ENCODE assay signal across 8 cellular contexts in the genomic region with DNA sequence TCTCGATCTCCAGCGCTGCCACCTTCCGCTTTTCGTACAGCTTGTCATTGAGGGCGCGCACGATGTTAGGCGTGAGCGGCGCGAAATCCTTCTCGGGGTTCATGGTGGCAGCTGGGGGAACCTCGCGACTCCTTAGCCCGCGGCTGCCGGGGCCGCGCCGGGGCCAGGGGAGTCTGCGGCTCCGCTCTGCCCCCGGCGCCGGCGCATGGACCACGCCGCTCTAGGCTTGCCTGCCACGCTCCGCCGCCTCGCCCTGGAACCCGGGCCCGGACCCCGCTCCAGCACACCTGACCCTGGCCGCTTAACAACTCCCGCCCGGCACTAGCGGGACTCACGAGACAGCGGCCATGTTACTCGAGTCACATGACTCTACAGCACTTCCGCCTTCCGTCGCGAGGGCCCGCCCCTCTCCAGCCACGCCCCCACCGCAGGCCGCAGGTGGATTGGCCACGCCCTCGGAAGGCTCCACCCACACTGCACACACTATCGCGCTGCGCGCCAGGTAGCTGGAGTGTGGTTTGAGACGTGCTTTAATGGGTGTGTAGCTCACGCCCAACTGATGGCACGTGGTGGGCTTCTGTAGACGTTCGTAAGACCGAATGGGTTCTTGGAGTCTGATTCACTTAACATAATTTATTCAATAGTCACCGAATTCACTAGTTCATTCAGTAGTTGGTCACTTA. TPM values are rescaled to one million over a fixed set of nuclear protein-coding genes. Genes with fewer than 3 reads are reported as not detected.
DNase-seq lines count a peak whose midpoint lies in the region; ATAC-seq and TF ChIP-seq lines count a peak whose summit lies in the region.

A gene (minus strand): TSS at position 361 of the 683 bp plus-strand sequence. CDS start 258 bp downstream, at position 103.

- H2BK15ac ChIP-seq in mesendoderm (replicated peaks; ENCODE audit: low read depth) = no peak within 1 kb of the TSS

- WGBS in endodermal cell (ENCODE audit: insufficient coverage in 1 of 2, insufficient read length in 1 of 2), 2 experiments = 0 to 1% methylated on average over 34 to 63 of the region's 63 CpGs
- WGBS in mesendoderm (ENCODE audit: extremely low coverage, insufficient coverage, low lambda C conversion rate) = no CpG with 5 or more reads among the region's 63 CpGs

- H3K9ac ChIP-seq in endodermal cell (ENCODE audit: extremely low read depth, low read length, poor library complexity, severe bottlenecking) (peak within 1 kb of the TSS; percentile 92), mesendoderm (ENCODE audit: low read length) (peak within 1 kb of the TSS; percentile 77)

- H3K9me3 ChIP-seq in endodermal cell (ENCODE audit: control insufficient read depth, low read length) = no peaks in the 10 kb centered on the region

- H3K27me3 Mint-ChIP-seq in endodermal cell (ENCODE audit: insufficient read depth) = peaks cover 40% of the 10 kb centered on the region

- peaks cover 12% of the 10 kb centered on the region for H3K36me3 Mint-ChIP-seq in endodermal cell (ENCODE audit: low read depth)

- no peak within 1 kb of the TSS for H3K4ac ChIP-seq in mesendoderm (ENCODE audit: low read depth, low read length)

- H3K23ac ChIP-seq in mesendoderm (ENCODE audit: low read length) = no peak within 1 kb of the TSS

- H4K8ac ChIP-seq in mesendoderm (ENCODE audit: low read depth, low read length) = no peak within 1 kb of the TSS

- H2BK5ac ChIP-seq in mesendoderm (ENCODE audit: low read length) = no peak within 1 kb of the TSS

- H2AK5ac ChIP-seq in mesendoderm (ENCODE audit: low read length) = no peak within 1 kb of the TSS

- peaks cover 18% of the 10 kb centered on the region for H3K79me1 ChIP-seq in mesendoderm (ENCODE audit: low read length)

- peaks cover 16% of the 10 kb centered on the region for H3K79me2 ChIP-seq in mesendoderm (ENCODE audit: control insufficient read depth, insufficient read depth, low read length)

- H4K5ac ChIP-seq in mesendoderm (ENCODE audit: low read length) = no peak within 1 kb of the TSS

- H3K27me3 ChIP-seq in endodermal cell (ENCODE audit: control insufficient read depth, insufficient read depth, low read length, poor library complexity, severe bottlenecking) (peaks cover 44% of the 10 kb centered on the region), mesendoderm (ENCODE audit: insufficient read depth, low read length, poor library complexity) (no peaks in the 10 kb centered on the region)

- H3K4me3 Mint-ChIP-seq in endodermal cell = peak within 1 kb of the TSS; percentile 80

- TF ChIP-seq CTCF in endodermal cell (conservative IDR thresholded peaks at IDR 0.05) = no peak

- no peak within 1 kb of the TSS for H2BK120ac ChIP-seq in mesendoderm (ENCODE audit: low read depth, low read length)

- peaks cover 13% of the 10 kb centered on the region for H3K4me1 Mint-ChIP-seq in endodermal cell

- H3K18ac ChIP-seq in mesendoderm (ENCODE audit: low read length) = no peak within 1 kb of the TSS

- no peak within 1 kb of the TSS for H3K27ac ChIP-seq in endodermal cell (ENCODE audit: low read depth, low read length)
- no peak within 1 kb of the TSS for H3K27ac ChIP-seq in mesendoderm (ENCODE audit: low read depth, low read length)

- peak within 1 kb of the TSS; percentile 77 for H3K27ac Mint-ChIP-seq in endodermal cell

- peak within 1 kb of the TSS; percentile 84 for H3K4me2 ChIP-seq in mesendoderm (ENCODE audit: low read length)

- H3K4me1 ChIP-seq in endodermal cell (ENCODE audit: control insufficient read depth, insufficient read depth, low read length) (no peaks in the 10 kb centered on the region), mesendoderm (ENCODE audit: control insufficient read depth, low read depth, low read length) (peaks cover 3% of the 10 kb centered on the region)

- peak within 1 kb of the TSS; percentile 98 for H3K4me3 ChIP-seq in endodermal cell (ENCODE audit: low read length)
- H3K4me3 ChIP-seq in mesendoderm (ENCODE audit: low read length) = peak within 1 kb of the TSS; percentile 87

- H3K9me3 Mint-ChIP-seq in endodermal cell = peaks cover 6% of the 10 kb centered on the region

- ATAC-seq in GM21381 (IDR thresholded peaks at IDR 0.05; ENCODE audit: unreplicated experiment) = peak; percentile 93

- H3K56ac ChIP-seq in mesendoderm (ENCODE audit: low read length) = peak within 1 kb of the TSS; percentile 89

- DNase-seq in COR-L47 (lab: John Stamatoyannopoulos, UW) (peak; percentile 91), HUDEP-2 (lab: John Stamatoyannopoulos, UW; ENCODE audit: unreplicated experiment in 76 of 76) (peak in 75 of 76 experiments; percentile 33 to 98 (median 93)), NOMO-1 treated with dmso at 0.1 percent for 144 hours (lab: John Stamatoyannopoulos, UW; ENCODE audit: unreplicated experiment) (peak; percentile 85), endodermal cell (peak; percentile 98), mesendoderm (peak; percentile 95)
- peak; percentile 83 to 97 (median 91) for DNase-seq in activated CD8-positive, alpha-beta memory T cell treated with anti-CD3 and anti-CD28 coated beads for 48 hours (ENCODE audit: low read depth in 2 of 3, low spot score in 2 of 3)
- DNase-seq in stimulated activated CD8-positive, alpha-beta memory T cell treated with anti-CD3 and anti-CD28 coated beads, Interleukin-15, amount 100 ng/mL, for 1 hour (ENCODE audit: low read depth) = peak; percentile 96

- H3K36me3 ChIP-seq in endodermal cell (ENCODE audit: control insufficient read depth, insufficient read depth, low read length) = peaks cover 6% of the 10 kb centered on the region
- H3K36me3 ChIP-seq in mesendoderm (ENCODE audit: control insufficient read depth, insufficient read depth, low read length) = no peaks in the 10 kb centered on the region

RNA-seq across cellular contexts. Expression of the gene that starts here (rescaled TPM):
- 10 to 100 TPM; 47.5 to 48.7 TPM for total RNA-seq in endodermal cell
- 46.2 TPM for polyA plus RNA-seq in endodermal cell (2013, experiment 1 of 2)
- 42.4 TPM for polyA plus RNA-seq in endodermal cell (2013, experiment 2 of 2)
- polyA plus RNA-seq in mesendoderm (2013, experiment 1 of 2) = 28.6 TPM
- polyA plus RNA-seq in mesendoderm (2013, experiment 2 of 2) = 28.4 TPM
